8 cellular contexts compared by ENCODE assay signal in the genomic region with DNA sequence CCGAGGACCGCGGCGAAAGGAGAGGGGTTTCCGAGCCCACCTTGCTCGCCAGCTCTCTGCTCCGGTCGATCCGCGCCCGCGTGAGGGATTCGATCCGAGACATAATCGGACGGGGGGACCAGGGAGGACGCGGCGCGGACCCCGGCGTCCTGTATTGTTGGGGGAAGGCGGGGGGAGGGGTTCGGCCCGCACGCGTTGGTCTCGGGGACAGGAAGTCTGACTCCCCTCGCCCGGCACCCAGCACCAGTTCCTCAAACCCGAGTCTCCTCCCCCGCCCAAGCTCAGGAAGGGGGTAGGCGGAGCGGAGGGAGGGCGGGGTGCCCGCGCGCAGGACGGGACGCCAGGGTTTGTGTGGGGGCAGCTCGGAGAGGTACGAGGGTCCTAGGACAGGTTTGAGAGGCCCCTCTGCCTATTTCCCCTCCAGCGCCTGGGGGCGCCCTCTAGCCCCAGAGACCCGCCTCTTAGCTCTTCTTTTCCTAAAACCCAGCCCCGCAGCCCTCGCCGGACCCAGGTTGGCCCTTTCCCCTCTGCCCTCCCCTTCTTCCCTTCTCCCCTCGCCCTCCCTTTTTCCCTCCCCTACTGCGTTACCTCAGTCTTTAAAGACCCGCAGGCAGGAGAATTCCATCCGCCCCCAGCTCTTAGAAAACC. TPM values are rescaled to one million over a fixed set of nuclear protein-coding genes. Genes with fewer than 3 reads are reported as not detected.
DNase-seq lines count a peak whose midpoint lies in the region; ATAC-seq, FAIRE-seq and TF ChIP-seq lines count a peak whose summit lies in the region.

Gene ARHGEF2 (minus strand): TSS at position 223 of the 648 bp plus-strand sequence. CDS start 120 bp downstream, at position 103.

- TF ChIP-seq CTCF in HFFc6 (IDR thresholded peaks at IDR 0.05) (peak; percentile 51), activated B cell treated with CpG ODN at 0.5 μM for 24 hours (IDR thresholded peaks at IDR 0.05) (no peak), cardiac fibroblast (IDR thresholded peaks at IDR 0.05; ENCODE audit: low read depth, low read length) (peak; percentile 22), kidney (IDR thresholded peaks at IDR 0.05; ENCODE audit: borderline replicate concordance, extremely low read depth, insufficient read depth) (no peak)

- peaks cover 25 to 54% of the 10 kb centered on the region in 2 donors for H3K4me1 ChIP-seq in kidney (ENCODE audit: control insufficient read depth in 1 of 2, insufficient read depth in 1 of 2, low read depth in 1 of 2, low read length in 2 of 2)

- H3K27me3 Mint-ChIP-seq in HFFc6 (ENCODE audit: insufficient read depth) (no peaks in the 10 kb centered on the region; the same call in none of the 2 replicates), activated B cell treated with CpG ODN at 0.5 μM for 24 hours (no peaks in the 10 kb centered on the region)

- peak within 1 kb of the TSS; percentile 87 to 88 for H3K9ac ChIP-seq in kidney (ENCODE audit: low read length in 2 of 2)

- ATAC-seq in activated B cell treated with CpG ODN at 0.5 μM for 24 hours (ENCODE audit: low read depth) (peak; percentile 75), GM18517 (IDR thresholded peaks at IDR 0.05; ENCODE audit: unreplicated experiment) (no peak)

- H3K27ac Mint-ChIP-seq in HFFc6: peak within 1 kb of the TSS; percentile 95
- peak within 1 kb of the TSS; percentile 90 for H3K27ac Mint-ChIP-seq in activated B cell treated with CpG ODN at 0.5 μM for 24 hours

- no peaks in the 10 kb centered on the region for H3K9me3 ChIP-seq in kidney (ENCODE audit: control insufficient read depth in 1 of 2, low read length in 2 of 2)

- POLR2A ChIA-PET in activated B cell treated with CpG ODN at 0.5 μM for 24 hours (lab: Charles Lee): interaction anchor here (0.5 to 14.6 kb wide), 20 partner anchors 9 to 750 kb away, joined by 3 to 403 read pairs (median 5); partner anchors contain the start of genes GON4L, ISG20L2, KHDC4 and METTL25B

- no peak for FAIRE-seq in kidney (lab: Jason Lieb, UNC)

- CTCF ChIA-PET in activated B cell treated with CpG ODN at 0.5 μM for 24 hours (lab: Charles Lee): interaction anchor here (0.5 to 9.8 kb wide), 8 partner anchors 8 to 378 kb away, joined by 3 to 146 read pairs (median 4); partner anchors contain the start of gene RXFP4

- H3K36me3 Mint-ChIP-seq in HFFc6 (ENCODE audit: low read depth) (peaks cover 10% of the 10 kb centered on the region), activated B cell treated with CpG ODN at 0.5 μM for 24 hours (ENCODE audit: low read depth) (peaks cover 38% of the 10 kb centered on the region)

- intact Hi-C loops in activated B cell treated with CpG ODN at 0.5 μM for 24 hours (cut with micrococcal nuclease): loop anchor here (1.0 to 5.0 kb wide), 6 partner anchors 8 to 122 kb away; partner anchors contain the start of genes GON4L, KHDC4, LAMTOR2 and RIT1
- intact Hi-C loops in kidney (cut with DNase I): no loop called here

- DNase-seq in ELF-1 (ENCODE audit: low read depth, low spot score) (peak; percentile 91), HFFc6 (no peak), NCI-H2107 (lab: John Stamatoyannopoulos, UW) (peak; percentile 69), activated B cell treated with CpG ODN at 0.5 μM for 24 hours (peak; percentile 80), cardiac fibroblast (ENCODE audit: low read depth in 2 of 2) (peak; percentile 56 to 61), kidney (peak; percentile 95)
- DNase-seq in stimulated activated CD4-positive, alpha-beta T cell treated with anti-CD3 and anti-CD28 coated beads, Interleukin-15, amount 100 ng/mL, for 1 hour (ENCODE audit: low read depth in 1 of 2, low spot score in 1 of 2): peak; percentile 59 to 69

- no peaks in the 10 kb centered on the region for H3K36me3 ChIP-seq in kidney (ENCODE audit: control insufficient read depth in 1 of 2, insufficient read depth in 2 of 2, low read length in 2 of 2)

- H3K4me3 ChIP-seq in cardiac fibroblast (replicated peaks in 1 of 2; ENCODE audit: low read depth in 2 of 2, low read length in 2 of 2) (peak within 1 kb of the TSS; percentile 87 to 94), kidney (ENCODE audit: low read length in 2 of 2) (peak within 1 kb of the TSS; percentile 71 to 73)

- H3K4me1 Mint-ChIP-seq in HFFc6 (ENCODE audit: low read depth) (peaks cover 78% of the 10 kb centered on the region), activated B cell treated with CpG ODN at 0.5 μM for 24 hours (peaks cover 85% of the 10 kb centered on the region)

- H3K9me3 Mint-ChIP-seq in HFFc6 (no peaks in the 10 kb centered on the region), activated B cell treated with CpG ODN at 0.5 μM for 24 hours (no peaks in the 10 kb centered on the region)

- H3K4me3 Mint-ChIP-seq in HFFc6 (peak within 1 kb of the TSS; percentile 90), activated B cell treated with CpG ODN at 0.5 μM for 24 hours (peak within 1 kb of the TSS; percentile 97)

- H3K27ac ChIP-seq in kidney (ENCODE audit: low read depth in 2 of 2, low read length in 2 of 2): peak within 1 kb of the TSS; percentile 92 to 94

RNA-seq across cellular contexts. Expression of gene ARHGEF2, which starts in this region (rescaled TPM):
- total RNA-seq in HFFc6 (2021; fragmentation: NEBNext Ultra II Directional; extraction: Animal tissue kit (Norgen Biotek cat#: 25700)): 10 to 100 TPM; 82.0 to 94.6 (median 83.9) TPM
- 188 and 207 TPM in 2 replicates for total RNA-seq in activated B cell treated with CpG ODN at 0.5 μM for 24 hours
- 99.6 TPM for total RNA-seq in kidney
- 32.3 TPM for polyA plus RNA-seq in kidney (ENCODE audit: insufficient read depth, low read depth, low replicate concordance)

Comparison
In these comparisons a context has a peak if more than half of its experiments do, and no peak if none do; other contexts are left out.
1. CTCF ChIP-seq: peak in HFFc6 (single experiment) and cardiac fibroblast (single experiment); none in activated B cell treated with CpG ODN at 0.5 μM for 24 hours (single experiment) and kidney (single experiment).